ENCODE assay signal across 8 cellular contexts in the genomic region with DNA sequence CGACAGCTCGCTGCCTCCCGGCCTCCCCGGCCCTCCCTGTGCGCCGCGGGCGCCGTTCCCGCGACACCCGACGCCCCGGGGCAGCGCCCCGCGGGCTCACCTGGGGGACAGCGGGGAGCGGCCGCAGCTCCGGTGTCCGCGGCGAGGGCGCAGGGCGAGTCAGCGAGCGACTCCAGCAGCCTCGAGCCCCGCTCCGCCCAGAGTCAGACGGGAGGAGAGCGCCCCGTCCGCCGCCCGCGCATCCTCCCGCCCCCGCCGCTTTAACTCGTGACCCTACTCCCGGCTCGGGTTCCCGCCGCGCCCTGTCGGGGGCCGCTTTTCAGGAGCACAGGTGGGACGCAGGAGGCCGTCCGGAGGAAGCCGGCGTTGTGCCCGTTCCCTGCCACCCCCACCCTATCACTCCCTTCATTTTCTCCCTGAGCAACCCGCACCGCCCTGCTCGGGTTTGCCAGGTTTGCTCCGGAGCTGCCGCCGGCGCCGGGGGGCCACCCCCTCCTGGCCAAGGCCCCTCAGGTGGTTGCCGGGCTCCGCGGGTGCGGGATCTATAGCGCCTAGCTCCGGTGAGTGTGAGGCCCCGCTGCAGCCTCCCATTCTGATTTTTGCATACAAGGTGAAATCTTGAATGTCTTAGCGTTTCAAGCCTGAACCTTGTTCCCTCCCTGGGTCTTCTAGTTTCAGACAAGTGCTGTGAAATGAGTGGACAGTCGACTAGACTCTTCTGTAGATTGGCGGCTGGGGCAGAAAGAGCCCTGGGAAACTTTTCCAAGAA. TPM values are rescaled to one million over a fixed set of nuclear protein-coding genes. Genes with fewer than 3 reads are reported as not detected.
DNase-seq lines count a peak whose midpoint lies in the region; ATAC-seq and TF ChIP-seq lines count a peak whose summit lies in the region.

A gene with protein sequence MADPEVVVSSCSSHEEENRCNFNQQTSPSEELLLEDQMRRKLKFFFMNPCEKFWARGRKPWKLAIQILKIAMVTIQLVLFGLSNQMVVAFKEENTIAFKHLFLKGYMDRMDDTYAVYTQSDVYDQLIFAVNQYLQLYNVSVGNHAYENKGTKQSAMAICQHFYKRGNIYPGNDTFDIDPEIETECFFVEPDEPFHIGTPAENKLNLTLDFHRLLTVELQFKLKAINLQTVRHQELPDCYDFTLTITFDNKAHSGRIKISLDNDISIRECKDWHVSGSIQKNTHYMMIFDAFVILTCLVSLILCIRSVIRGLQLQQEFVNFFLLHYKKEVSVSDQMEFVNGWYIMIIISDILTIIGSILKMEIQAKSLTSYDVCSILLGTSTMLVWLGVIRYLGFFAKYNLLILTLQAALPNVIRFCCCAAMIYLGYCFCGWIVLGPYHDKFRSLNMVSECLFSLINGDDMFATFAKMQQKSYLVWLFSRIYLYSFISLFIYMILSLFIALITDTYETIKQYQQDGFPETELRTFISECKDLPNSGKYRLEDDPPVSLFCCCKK (minus strand): TSS at position 205 of the 769 bp plus-strand sequence. CDS start 3,140 bp downstream, outside the sequence.

- H3K27me3 Mint-ChIP-seq in brain = peaks cover 86% of the 10 kb centered on the region

- peak; percentile 61 for ATAC-seq in GM19467 (IDR thresholded peaks at IDR 0.05; ENCODE audit: unreplicated experiment)
- ATAC-seq in HG03460 (IDR thresholded peaks at IDR 0.05; ENCODE audit: unreplicated experiment) = peak; percentile 56
- ATAC-seq in SK-N-SH treated with all-trans-retinoic acid at 6 μM for 48 hours = peak; percentile 43

- peaks cover 0 to 3% (median 0%) of the 10 kb centered on the region in 5 experiments for H3K9me3 Mint-ChIP-seq in brain

- peak within 1 kb of the TSS; percentile 61 to 85 (median 80) for H3K4me3 Mint-ChIP-seq in brain

- no peak for TF ChIP-seq CTCF in brain (conservative IDR thresholded peaks at IDR 0.05)

- peak within 1 kb of the TSS in 1 of 5 experiments; percentile 22 for H3K27ac Mint-ChIP-seq in brain

- no peaks in the 10 kb centered on the region for H3K36me3 Mint-ChIP-seq in brain

- peaks cover 5% of the 10 kb centered on the region for H3K4me1 Mint-ChIP-seq in brain

- peak; percentile 84 for DNase-seq in DMS 273 (lab: John Stamatoyannopoulos, UW; ENCODE audit: unreplicated experiment)
- peak; percentile 87 for DNase-seq in left kidney (ENCODE audit: low read depth, low spot score)
- peak; percentile 20 to 25 for DNase-seq in stimulated activated CD8-positive, alpha-beta memory T cell treated with anti-CD3 and anti-CD28 coated beads, Interleukin-2, amount 100 ng/mL, for 48 hours (ENCODE audit: low read depth in 2 of 2)
- DNase-seq in middle frontal gyrus (ENCODE audit: extremely low spot score, low spot score) = no peak

TF ChIP-seq in SK-N-SH treated with all-trans-retinoic acid at 6 μM for 48 hours, 23 proteins besides CTCF, POLR2A, EP300 and RAD21:
- TF ChIP-seq ZNF8 (CRISPR knock-in tag; IDR thresholded peaks at IDR 0.05) (no peak), ESRRG (CRISPR knock-in tag; IDR thresholded peaks at IDR 0.05) (no peak), ZNF70 (CRISPR knock-in tag; IDR thresholded peaks at IDR 0.05) (no peak), PPARA (CRISPR knock-in tag; IDR thresholded peaks at IDR 0.05; ENCODE audit: borderline replicate concordance) (no peak)
- TF ChIP-seq, protein P1, sequence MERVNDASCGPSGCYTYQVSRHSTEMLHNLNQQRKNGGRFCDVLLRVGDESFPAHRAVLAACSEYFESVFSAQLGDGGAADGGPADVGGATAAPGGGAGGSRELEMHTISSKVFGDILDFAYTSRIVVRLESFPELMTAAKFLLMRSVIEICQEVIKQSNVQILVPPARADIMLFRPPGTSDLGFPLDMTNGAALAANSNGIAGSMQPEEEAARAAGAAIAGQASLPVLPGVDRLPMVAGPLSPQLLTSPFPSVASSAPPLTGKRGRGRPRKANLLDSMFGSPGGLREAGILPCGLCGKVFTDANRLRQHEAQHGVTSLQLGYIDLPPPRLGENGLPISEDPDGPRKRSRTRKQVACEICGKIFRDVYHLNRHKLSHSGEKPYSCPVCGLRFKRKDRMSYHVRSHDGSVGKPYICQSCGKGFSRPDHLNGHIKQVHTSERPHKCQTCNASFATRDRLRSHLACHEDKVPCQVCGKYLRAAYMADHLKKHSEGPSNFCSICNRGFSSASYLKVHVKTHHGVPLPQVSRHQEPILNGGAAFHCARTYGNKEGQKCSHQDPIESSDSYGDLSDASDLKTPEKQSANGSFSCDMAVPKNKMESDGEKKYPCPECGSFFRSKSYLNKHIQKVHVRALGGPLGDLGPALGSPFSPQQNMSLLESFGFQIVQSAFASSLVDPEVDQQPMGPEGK (CRISPR knock-in tag; IDR thresholded peaks at IDR 0.05; ENCODE audit: borderline replicate concordance) = no peak
- TF ChIP-seq, protein P2, sequence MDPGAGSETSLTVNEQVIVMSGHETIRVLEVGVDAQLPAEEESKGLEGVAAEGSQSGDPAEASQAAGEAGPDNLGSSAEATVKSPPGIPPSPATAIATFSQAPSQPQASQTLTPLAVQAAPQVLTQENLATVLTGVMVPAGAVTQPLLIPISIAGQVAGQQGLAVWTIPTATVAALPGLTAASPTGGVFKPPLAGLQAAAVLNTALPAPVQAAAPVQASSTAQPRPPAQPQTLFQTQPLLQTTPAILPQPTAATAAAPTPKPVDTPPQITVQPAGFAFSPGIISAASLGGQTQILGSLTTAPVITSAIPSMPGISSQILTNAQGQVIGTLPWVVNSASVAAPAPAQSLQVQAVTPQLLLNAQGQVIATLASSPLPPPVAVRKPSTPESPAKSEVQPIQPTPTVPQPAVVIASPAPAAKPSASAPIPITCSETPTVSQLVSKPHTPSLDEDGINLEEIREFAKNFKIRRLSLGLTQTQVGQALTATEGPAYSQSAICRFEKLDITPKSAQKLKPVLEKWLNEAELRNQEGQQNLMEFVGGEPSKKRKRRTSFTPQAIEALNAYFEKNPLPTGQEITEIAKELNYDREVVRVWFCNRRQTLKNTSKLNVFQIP (CRISPR knock-in tag; IDR thresholded peaks at IDR 0.05; ENCODE audit: borderline replicate concordance, low read depth) = no peak

RNA-seq across cellular contexts. Expression of the gene that starts here (rescaled TPM):
- 3.2 TPM for polyA plus RNA-seq in brain (ENCODE audit: insufficient read depth, low read depth, low replicate concordance)
